2 cellular contexts compared by ENCODE assay signal in the genomic region with DNA sequence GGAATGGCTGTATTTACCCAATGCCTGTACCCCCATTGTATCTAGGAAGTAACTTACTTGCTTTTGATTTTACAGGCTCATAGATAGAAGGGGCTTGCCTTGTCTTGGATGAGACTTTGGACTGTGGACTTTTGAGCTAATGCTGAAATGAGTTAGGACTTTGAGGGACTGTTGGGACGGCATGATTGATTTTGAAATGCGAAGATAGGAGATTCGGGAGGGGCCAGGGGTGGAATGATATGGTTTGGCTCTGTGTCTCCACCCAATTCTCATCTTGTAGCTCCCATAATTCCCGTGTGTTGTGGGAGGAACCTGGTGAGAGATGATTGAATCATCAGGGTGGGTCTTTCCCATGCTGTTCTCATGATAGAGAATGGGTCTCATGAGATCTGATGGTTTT. TPM values are rescaled to one million over a fixed set of nuclear protein-coding genes. Genes with fewer than 3 reads are reported as not detected.
"Had no signal": no experiment of that assay in that cellular context is flagged by ENCODE, and none has a peak within 500 bp of the region (broad histone marks: within the 10 kb centered on the region; RNA-seq: fewer than 3 reads in every experiment).

No MANE protein-coding gene starts in this region.

RNA-seq across cellular contexts. Expression of gene PLEK2, which starts 39.7 kb away (rescaled TPM):
- total RNA-seq: natural killer cell treated with Interleukin-12 subunit alpha and Interleukin-12 subunit beta and Interleukin-15 and Interleukin-18, amount 100 ng/mL, for 72 hours; temporal lobe had no signal
